ENCODE assay signal across 8 cellular contexts in genomic region chr3:119323401-119324107, GRCh38. TPM values are rescaled to one million over a fixed set of nuclear protein-coding genes. Genes with fewer than 3 reads are reported as not detected.
DNase-seq lines count a peak whose midpoint lies in the region; ATAC-seq and TF ChIP-seq lines count a peak whose summit lies in the region.

No MANE protein-coding gene starts in this region.

- H3K9me3 ChIP-seq in iPS-18c (ENCODE audit: control insufficient read depth, insufficient read depth, low read length) = no peaks in the 10 kb centered on the region

- TF ChIP-seq CTCF in LNCaP clone FGC (IDR thresholded peaks at IDR 0.05; ENCODE audit: control insufficient read depth, extremely low read depth, insufficient read depth) = no peak

- no peaks in the 10 kb centered on the region for H3K27me3 ChIP-seq in H7 (ENCODE audit: control insufficient read depth, insufficient read depth, low read length)

- H3K36me3 ChIP-seq in H7 (replicated peaks; ENCODE audit: control insufficient read depth, insufficient read depth, low read length) = no peaks in the 10 kb centered on the region

- peak; percentile 25 for ATAC-seq in GM18499 (IDR thresholded peaks at IDR 0.05; ENCODE audit: insufficient read depth, unreplicated experiment)

- DNase-seq in H7 (peak; percentile 62), LNCaP clone FGC (ENCODE audit: low read depth) (no peak), dermis blood vessel endothelial cell (no peak)
- DNase-seq in activated T-helper 9 cell treated with anti-CD3 and anti-CD28 coated beads, Interleukin-2, amount 50 U/mL, for 16 hours (ENCODE audit: low read depth) = peak; percentile 34
- peak in 2 of 3 donors; percentile 16 to 18 for DNase-seq in stimulated activated CD4-positive, alpha-beta T cell treated with anti-CD3 and anti-CD28 coated beads, TNF-alpha, amount 100 ng/mL, for 48 hours (ENCODE audit: low read depth in 3 of 3)
- no peak for DNase-seq in central memory CD4-positive, alpha-beta T cell

- H3K4me3 ChIP-seq in H7 (ENCODE audit: insufficient read depth, low read depth, low read length) (peak overlapping the region; percentile 66), LNCaP clone FGC (ENCODE audit: low read depth, low read length) (peak overlapping the region; percentile 52), iPS-18c (ENCODE audit: insufficient read depth, low read depth, low read length) (peak overlapping the region; percentile 70)

RNA-seq across cellular contexts. Expression of gene ARHGAP31, which starts 29.4 kb away (rescaled TPM):
- total RNA-seq in H7 (2014; rRNA removed; shearing (Covaris generic)) = 4.2 and 6.6 TPM in 2 replicates
- total RNA-seq in dermis blood vessel endothelial cell = 51.7 and 64.1 TPM in 2 replicates

Comparison
In these comparisons a context has a peak if more than half of its experiments do, and no peak if none do; other contexts are left out.
1. DNase-seq: peak in H7 (single experiment), activated T-helper 9 cell treated with anti-CD3 and anti-CD28 coated beads, Interleukin-2, amount 50 U/mL, for 16 hours (single experiment) and stimulated activated CD4-positive, alpha-beta T cell treated with anti-CD3 and anti-CD28 coated beads, TNF-alpha, amount 100 ng/mL, for 48 hours (2 of 3); none in LNCaP clone FGC (single experiment), dermis blood vessel endothelial cell (single experiment) and central memory CD4-positive, alpha-beta T cell (single experiment).
2. Peak in every context shown above with its lines, with median percentiles within 50 percentile points of each other: H3K4me3 ChIP-seq.